8 cellular contexts compared by ENCODE assay signal in genomic region chr1:214331827-214332423, GRCh38. TPM values are rescaled to one million over a fixed set of nuclear protein-coding genes. Genes with fewer than 3 reads are reported as not detected.
A peak's percentile ranks its signal among the peaks of the same experiment; 100 is the strongest.
DNase-seq lines count a peak whose midpoint lies in the region; ATAC-seq and TF ChIP-seq lines count a peak whose summit lies in the region.

No MANE protein-coding gene starts in this region.

- ATAC-seq in HG02642 (IDR thresholded peaks at IDR 0.05; ENCODE audit: poor library complexity, unreplicated experiment) = peak; percentile 42
- ATAC-seq in GM19397 (IDR thresholded peaks at IDR 0.05; ENCODE audit: unreplicated experiment) = no peak

- 67% methylated on average over 9 of the region's 9 CpGs for WGBS in smooth muscle cell (ENCODE audit: low lambda C conversion rate)

- intact Hi-C loops in OCI-LY7 (cut with micrococcal nuclease; ENCODE audit: unreplicated experiment) = loop anchor here (2.0 to 5.0 kb wide), 2 partner anchors 253 to 1195 kb away; no protein-coding TSS in a partner anchor
- intact Hi-C loops in activated T-helper 1 cell treated with anti-CD3 and anti-CD28 coated beads, Interleukin-12 subunit alpha, Interleukin-12 subunit beta, Interleukin-2, Interleukin-4 antibody, amounts not matched to agents 30 ng/mL and 10 ng/mL and 1 ng/mL, durations not matched to agents 14 hours and 24 hours and 36 hours (cut with micrococcal nuclease) = loop anchor here (2.0 to 5.0 kb wide), 4 partner anchors 50 to 1195 kb away; partner anchors contain the start of gene SMYD2
- intact Hi-C loops in head of caudate nucleus (cut with DNase I) = no loop called here

- TF ChIP-seq CTCF in OCI-LY7 (conservative IDR thresholded peaks at IDR 0.05; ENCODE audit: low read length) = peak; percentile 89
- peak; percentile 75 for TF ChIP-seq CTCF in smooth muscle cell (IDR thresholded peaks at IDR 0.05; ENCODE audit: borderline replicate concordance, insufficient read depth, poor library complexity, severe bottlenecking)

- DNase-seq in NCI-H2196 (lab: John Stamatoyannopoulos, UW; ENCODE audit: unreplicated experiment) (peak; percentile 42), NCI-H2196 treated with DMSO at 0.1 percent for 48 hours (lab: John Stamatoyannopoulos, UW; ENCODE audit: unreplicated experiment) (no peak), OCI-LY7 (ENCODE audit: low spot score) (peak; percentile 53), head of caudate nucleus (peak in 38 of 42 donors; percentile 13 to 76 (median 46)), smooth muscle cell (lab: John Stamatoyannopoulos, UW; ENCODE audit: unreplicated experiment) (no peak)
- DNase-seq in activated T-helper 1 cell treated with anti-CD3 and anti-CD28 coated beads, Interleukin-12 subunit alpha, Interleukin-12 subunit beta, Interleukin-2, Interleukin-4 antibody, amounts not matched to agents 30 ng/mL and 10 ng/mL and 1 ng/mL, durations not matched to agents 14 hours and 24 hours and 36 hours (ENCODE audit: low spot score) = peak; percentile 30

- H3K4me1 ChIP-seq in OCI-LY7 (ENCODE audit: insufficient read depth, low read length, poor library complexity, severe bottlenecking) (peaks cover 13% of the 10 kb centered on the region), smooth muscle cell (ENCODE audit: low read depth) (no peaks in the 10 kb centered on the region)

- peaks cover 9% of the 10 kb centered on the region; the same call in 1 of the 2 replicates for H3K36me3 ChIP-seq in OCI-LY7 (ENCODE audit: insufficient read depth, low read length)
- no peaks in the 10 kb centered on the region for H3K36me3 ChIP-seq in smooth muscle cell (ENCODE audit: low read depth)

- H3K36me3 Mint-ChIP-seq in activated T-helper 1 cell treated with anti-CD3 and anti-CD28 coated beads, Interleukin-12 subunit alpha, Interleukin-12 subunit beta, Interleukin-2, Interleukin-4 antibody, amounts not matched to agents 30 ng/mL and 10 ng/mL and 1 ng/mL, durations not matched to agents 14 hours and 24 hours and 36 hours (ENCODE audit: low read depth) = peaks cover 7% of the 10 kb centered on the region

- H3K79me2 ChIP-seq in OCI-LY7 (ENCODE audit: insufficient read depth, low read depth, low read length) (no peaks in the 10 kb centered on the region), smooth muscle cell (ENCODE audit: low read depth) (no peaks in the 10 kb centered on the region)

- BruUV-seq in OCI-LY7 (replicated peaks; lab: Mats Ljungman, UMichigan) = no TSS peak

- H3K9ac ChIP-seq in smooth muscle cell (ENCODE audit: low read depth) = no peak overlapping the region

- no peak overlapping the region for H3K27ac Mint-ChIP-seq in activated T-helper 1 cell treated with anti-CD3 and anti-CD28 coated beads, Interleukin-12 subunit alpha, Interleukin-12 subunit beta, Interleukin-2, Interleukin-4 antibody, amounts not matched to agents 30 ng/mL and 10 ng/mL and 1 ng/mL, durations not matched to agents 14 hours and 24 hours and 36 hours

- H3K4me1 Mint-ChIP-seq in activated T-helper 1 cell treated with anti-CD3 and anti-CD28 coated beads, Interleukin-12 subunit alpha, Interleukin-12 subunit beta, Interleukin-2, Interleukin-4 antibody, amounts not matched to agents 30 ng/mL and 10 ng/mL and 1 ng/mL, durations not matched to agents 14 hours and 24 hours and 36 hours (ENCODE audit: low read depth) = peaks cover 29% of the 10 kb centered on the region

- H3F3A ChIP-seq in smooth muscle cell (ENCODE audit: low read depth) = peaks cover 8% of the 10 kb centered on the region

- H2AFZ ChIP-seq in OCI-LY7 (ENCODE audit: low read length) = no peak overlapping the region
- no peak overlapping the region for H2AFZ ChIP-seq in smooth muscle cell (ENCODE audit: low read depth)

- H4K20me1 ChIP-seq in OCI-LY7 (ENCODE audit: insufficient read depth, low read length) = no peaks in the 10 kb centered on the region
- H4K20me1 ChIP-seq in smooth muscle cell (ENCODE audit: low read depth) = no peaks in the 10 kb centered on the region

- H3K9me3 ChIP-seq in OCI-LY7 (ENCODE audit: low read length) (no peaks in the 10 kb centered on the region), smooth muscle cell (replicated peaks; ENCODE audit: low read depth) (no peaks in the 10 kb centered on the region)

- H3K27me3 ChIP-seq in smooth muscle cell (ENCODE audit: low read depth) = no peaks in the 10 kb centered on the region

- CTCF ChIA-PET in OCI-LY7 (lab: Charles Lee; ENCODE audit: unreplicated experiment) = interaction anchor here (0.5 to 8.4 kb wide), 7 partner anchors 22 to 1195 kb away, joined by 3 to 76 read pairs (median 3); no protein-coding TSS in a partner anchor

- no peaks in the 10 kb centered on the region for H3K9me3 Mint-ChIP-seq in activated T-helper 1 cell treated with anti-CD3 and anti-CD28 coated beads, Interleukin-12 subunit alpha, Interleukin-12 subunit beta, Interleukin-2, Interleukin-4 antibody, amounts not matched to agents 30 ng/mL and 10 ng/mL and 1 ng/mL, durations not matched to agents 14 hours and 24 hours and 36 hours

- H3K9me2 ChIP-seq in OCI-LY7 (ENCODE audit: insufficient read depth, low read length) = no peaks in the 10 kb centered on the region

- no peaks in the 10 kb centered on the region for H3K27me3 Mint-ChIP-seq in activated T-helper 1 cell treated with anti-CD3 and anti-CD28 coated beads, Interleukin-12 subunit alpha, Interleukin-12 subunit beta, Interleukin-2, Interleukin-4 antibody, amounts not matched to agents 30 ng/mL and 10 ng/mL and 1 ng/mL, durations not matched to agents 14 hours and 24 hours and 36 hours (ENCODE audit: insufficient read depth)

- no peak overlapping the region for H3K4me3 ChIP-seq in OCI-LY7 (ENCODE audit: low read depth, low read length, poor library complexity, severe bottlenecking)
- H3K4me3 ChIP-seq in smooth muscle cell = no peak overlapping the region

- H3K4me3 Mint-ChIP-seq in activated T-helper 1 cell treated with anti-CD3 and anti-CD28 coated beads, Interleukin-12 subunit alpha, Interleukin-12 subunit beta, Interleukin-2, Interleukin-4 antibody, amounts not matched to agents 30 ng/mL and 10 ng/mL and 1 ng/mL, durations not matched to agents 14 hours and 24 hours and 36 hours = no peak overlapping the region

- H3K27ac ChIP-seq in OCI-LY7 (ENCODE audit: low read depth, low read length, poor library complexity, severe bottlenecking) (no peak overlapping the region), smooth muscle cell (ENCODE audit: low read depth) (no peak overlapping the region)

- H3K4me2 ChIP-seq in OCI-LY7 (ENCODE audit: low read length) (no peak overlapping the region), smooth muscle cell (no peak overlapping the region)

- POLR2A ChIA-PET in OCI-LY7 (lab: Charles Lee) = interaction anchor here (1.7 kb wide), 1 partner anchor 70 kb away, joined by 7 read pairs; no protein-coding TSS in a partner anchor

RNA-seq across cellular contexts. Expression of gene SMYD2, which starts 51.0 kb away (rescaled TPM):
- total RNA-seq in OCI-LY7 (2014; rRNA removed; shearing (Covaris generic)) = 26.5 and 36.5 TPM in 2 replicates
- total RNA-seq in OCI-LY7 (2022) (20.8 and 22.3 TPM in 2 replicates), smooth muscle cell (39.7 and 43.3 TPM in 2 replicates)
- 25.7 and 26.8 TPM in 2 replicates for total RNA-seq in activated T-helper 1 cell treated with anti-CD3 and anti-CD28 coated beads, Interleukin-12 subunit alpha, Interleukin-12 subunit beta, Interleukin-2, Interleukin-4 antibody, amounts not matched to agents 30 ng/mL and 10 ng/mL and 1 ng/mL, durations not matched to agents 14 hours and 24 hours and 36 hours
- 31.1 and 35.4 TPM in 2 replicates for polyA plus RNA-seq in smooth muscle cell

Comparison
In these comparisons a context has a peak if more than half of its experiments do, and no peak if none do; other contexts are left out.
1. DNase-seq: peak in NCI-H2196 (single experiment), OCI-LY7 (single experiment), activated T-helper 1 cell treated with anti-CD3 and anti-CD28 coated beads, Interleukin-12 subunit alpha, Interleukin-12 subunit beta, Interleukin-2, Interleukin-4 antibody, amounts not matched to agents 30 ng/mL and 10 ng/mL and 1 ng/mL, durations not matched to agents 14 hours and 24 hours and 36 hours (single experiment) and head of caudate nucleus (38 of 42); none in NCI-H2196 treated with DMSO at 0.1 percent for 48 hours (single experiment) and smooth muscle cell (single experiment).